ENCODE assay signal across 12 cellular contexts in genomic region chr3:184333700-184334099, GRCh38. TPM values are rescaled to one million over a fixed set of nuclear protein-coding genes. Genes with fewer than 3 reads are reported as not detected.
A peak's percentile ranks its signal among the peaks of the same experiment; 100 is the strongest.
DNase-seq lines count a peak whose midpoint lies in the region; ATAC-seq, FAIRE-seq and TF ChIP-seq lines count a peak whose summit lies in the region.
"Had no signal": no experiment of that assay in that cellular context is flagged by ENCODE, and none has a peak within 500 bp of the region (broad histone marks: within the 10 kb centered on the region; RNA-seq: fewer than 3 reads in every experiment).

No MANE protein-coding gene starts in this region.

- H3K9ac ChIP-seq in keratinocyte (ENCODE audit: control insufficient read depth, extremely low read depth, insufficient read depth, low read length): peak overlapping the region; percentile 64
- no peak overlapping the region for H3K9ac ChIP-seq in subcutaneous abdominal adipose tissue (ENCODE audit: low read length in 5 of 5)

- H3K27ac ChIP-seq in keratinocyte (ENCODE audit: control insufficient read depth, insufficient read depth, low read length) (peak overlapping the region; percentile 85), subcutaneous abdominal adipose tissue (ENCODE audit: low read depth, low read length) (peak overlapping the region; percentile 39)

- H3K4me2 ChIP-seq in keratinocyte (ENCODE audit: control insufficient read depth, extremely low read depth, insufficient read depth, low read depth, low read length): peak overlapping the region; percentile 15

- no peak for FAIRE-seq in keratinocyte (lab: Jason Lieb, UNC)

- no peak overlapping the region for H3K4me3 ChIP-seq in keratinocyte (ENCODE audit: control insufficient read depth in 2 of 3, extremely low read depth in 1 of 3, insufficient read depth in 2 of 3, low read depth in 1 of 3, low read length in 3 of 3)
- no peak overlapping the region for H3K4me3 ChIP-seq in subcutaneous abdominal adipose tissue (ENCODE audit: low read depth in 1 of 5, low read length in 5 of 5)
- H3K4me3 ChIP-seq: right atrium auricular region had no signal

- no peak for DNase-seq in activated T-cell treated with anti-CD3 and anti-CD28 coated beads, Interleukin-2, amount 50 U/mL, for 24 hours
- DNase-seq in activated T-cell treated with anti-CD3 and anti-CD28 coated beads for 4 hours (no peak), keratinocyte (ENCODE audit: low read depth, low spot score) (no peak), NCI-H128 (lab: John Stamatoyannopoulos, UW; ENCODE audit: unreplicated experiment) (no peak), ecto neural progenitor cell (ENCODE audit: low spot score) (no peak)
- DNase-seq in activated naive CD4-positive, alpha-beta T cell treated with anti-CD3 and anti-CD28 coated beads, Interleukin-2, amount 50 U/mL, for 72 hours (ENCODE audit: low spot score in 2 of 2): no peak
- no peak for DNase-seq in stimulated activated CD4-positive, alpha-beta T cell treated with anti-CD3 and anti-CD28 coated beads, Interleukin-1b, Interleukin-23, amount 100 ng/mL, for 48 hours
- DNase-seq: amniotic stem cell, left colon, NCI-H1436 treated with DMSO at 0.1 percent for 48 hours had no signal

- H3K4me1 Mint-ChIP-seq in activated T-cell treated with anti-CD3 and anti-CD28 coated beads, Interleukin-2, amount 50 U/mL, for 24 hours (ENCODE audit: low read depth): peaks cover 79% of the 10 kb centered on the region

- dilution Hi-C loops in keratinocyte (cut with MboI; ENCODE audit: extremely low pct_ligation_motif_present, low sequenced_read_pairs): no loop called here

- H3K4me3 Mint-ChIP-seq in activated T-cell treated with anti-CD3 and anti-CD28 coated beads, Interleukin-2, amount 50 U/mL, for 24 hours: no peak overlapping the region

- H3K27me3 ChIP-seq in keratinocyte (ENCODE audit: control insufficient read depth, extremely low read depth, insufficient read depth, low read length) (no peaks in the 10 kb centered on the region), subcutaneous abdominal adipose tissue (ENCODE audit: control insufficient read depth in 5 of 5, insufficient read depth in 4 of 5, low read length in 5 of 5) (no peaks in the 10 kb centered on the region)
- H3K27me3 ChIP-seq: right atrium auricular region had no signal

- H3K79me2 ChIP-seq in keratinocyte (ENCODE audit: control insufficient read depth, insufficient read depth, low read length): peaks cover 27% of the 10 kb centered on the region

- no peak overlapping the region for H2AFZ ChIP-seq in keratinocyte (ENCODE audit: control insufficient read depth, low read length)

- peaks cover 14% of the 10 kb centered on the region for H4K20me1 ChIP-seq in keratinocyte (ENCODE audit: control insufficient read depth, extremely low read depth, insufficient read depth, low read length)

- H3K27ac Mint-ChIP-seq in activated T-cell treated with anti-CD3 and anti-CD28 coated beads, Interleukin-2, amount 50 U/mL, for 24 hours: peak overlapping the region; percentile 94
- peak overlapping the region; percentile 85 to 95 for H3K27ac Mint-ChIP-seq in activated naive CD4-positive, alpha-beta T cell treated with anti-CD3 and anti-CD28 coated beads, Interleukin-2, amount 50 U/mL, for 72 hours

- H3K36me3 Mint-ChIP-seq in activated T-cell treated with anti-CD3 and anti-CD28 coated beads, Interleukin-2, amount 50 U/mL, for 24 hours (ENCODE audit: low read depth): peaks cover 73% of the 10 kb centered on the region
- peaks cover 11 to 17% of the 10 kb centered on the region in 2 donors for H3K36me3 Mint-ChIP-seq in activated naive CD4-positive, alpha-beta T cell treated with anti-CD3 and anti-CD28 coated beads, Interleukin-2, amount 50 U/mL, for 72 hours

- H3K36me3 ChIP-seq in keratinocyte (ENCODE audit: control insufficient read depth in 2 of 2, extremely low read depth in 1 of 2, insufficient read depth in 2 of 2, low read length in 2 of 2) (peaks cover 43 to 48% of the 10 kb centered on the region in 2 experiments), subcutaneous abdominal adipose tissue (ENCODE audit: control insufficient read depth in 5 of 5, insufficient read depth in 5 of 5, low read length in 5 of 5) (peaks cover 4 to 66% (median 62%) of the 10 kb centered on the region in 5 donors)

- peaks cover 3% of the 10 kb centered on the region for H3K9me1 ChIP-seq in keratinocyte (ENCODE audit: control insufficient read depth, extremely low read depth, insufficient read depth, low read length)

- H3K4me1 ChIP-seq in keratinocyte (ENCODE audit: control insufficient read depth, extremely low read depth, insufficient read depth, low read length): peaks cover 74% of the 10 kb centered on the region
- peaks cover 8 to 49% (median 32%) of the 10 kb centered on the region in 5 donors for H3K4me1 ChIP-seq in subcutaneous abdominal adipose tissue (ENCODE audit: control insufficient read depth in 5 of 5, insufficient read depth in 5 of 5, low read length in 5 of 5)

- no peak for ATAC-seq in activated naive CD4-positive, alpha-beta T cell treated with anti-CD3 and anti-CD28 coated beads, Interleukin-2, amount 50 U/mL, for 72 hours
- ATAC-seq: left colon had no signal

- no peaks in the 10 kb centered on the region for H3K27me3 Mint-ChIP-seq in activated T-cell treated with anti-CD3 and anti-CD28 coated beads, Interleukin-2, amount 50 U/mL, for 24 hours

- H3K9me3 ChIP-seq in keratinocyte (ENCODE audit: control insufficient read depth, low read depth, low read length): no peaks in the 10 kb centered on the region
- no peaks in the 10 kb centered on the region for H3K9me3 ChIP-seq in subcutaneous abdominal adipose tissue (ENCODE audit: control insufficient read depth in 5 of 5, low read length in 5 of 5)
- H3K9me3 ChIP-seq: right atrium auricular region had no signal

- no peak for TF ChIP-seq CTCF in keratinocyte (optimal IDR thresholded peaks at IDR 0.05 in 1 of 3, IDR thresholded peaks at IDR 0.05 in 1 of 3, conservative IDR thresholded peaks at IDR 0.05 in 1 of 3; ENCODE audit: extremely low read depth in 1 of 3, insufficient read depth in 2 of 3, low read length in 3 of 3)

- H3K9me3 Mint-ChIP-seq in activated T-cell treated with anti-CD3 and anti-CD28 coated beads, Interleukin-2, amount 50 U/mL, for 24 hours: no peaks in the 10 kb centered on the region
- H3K9me3 Mint-ChIP-seq in activated naive CD4-positive, alpha-beta T cell treated with anti-CD3 and anti-CD28 coated beads, Interleukin-2, amount 50 U/mL, for 72 hours: no peaks in the 10 kb centered on the region

RNA-seq across cellular contexts. Expression of gene FAM131A, which starts 3.7 kb away (rescaled TPM):
- total RNA-seq in activated naive CD4-positive, alpha-beta T cell treated with anti-CD3 and anti-CD28 coated beads, Interleukin-2, amount 50 U/mL, for 72 hours: 1 to 10 TPM; 4.1 to 6.8 TPM
- 10.8 to 17.4 TPM (median 12.1 TPM) in 3 replicates for polyA plus RNA-seq in keratinocyte
- polyA plus RNA-seq in keratinocyte (2011; ENCODE audit: low read depth): 8.9 TPM
- polyA plus RNA-seq in keratinocyte (2011; cell fraction: cytosol; rRNA removed): 5.6 and 17.2 TPM in 2 replicates
- 16.2 and 17.3 TPM in 2 replicates for polyA plus RNA-seq in keratinocyte (2011; cell fraction: nucleus; rRNA removed)
- 8.7 and 23.6 TPM in 2 replicates for polyA plus RNA-seq in keratinocyte (2012; ENCODE audit: low replicate concordance)
- 7.2 to 17.9 TPM (median 7.8 TPM) in 3 replicates for polyA minus RNA-seq in keratinocyte
- polyA minus RNA-seq in keratinocyte (2011; cell fraction: cytosol; rRNA and poly(A)+ RNA removed): 16.1 TPM
- polyA minus RNA-seq in keratinocyte (2011; cell fraction: nucleus; rRNA and poly(A)+ RNA removed): 8.5 and 9.5 TPM in 2 replicates

RNA-seq across cellular contexts. Expression of gene EIF4G1, which starts 19.3 kb away (rescaled TPM):
- total RNA-seq in activated naive CD4-positive, alpha-beta T cell treated with anti-CD3 and anti-CD28 coated beads, Interleukin-2, amount 50 U/mL, for 72 hours: 100 to 1,000 TPM; 256 to 376 TPM
- polyA plus RNA-seq in keratinocyte: 217 to 467 TPM (median 225 TPM) in 3 replicates
- polyA plus RNA-seq in keratinocyte (2011; ENCODE audit: low read depth): 314 TPM
- polyA plus RNA-seq in keratinocyte (2011; cell fraction: cytosol; rRNA removed): 204 and 208 TPM in 2 replicates
- polyA plus RNA-seq in keratinocyte (2011; cell fraction: nucleus; rRNA removed): 810 and 873 TPM in 2 replicates
- polyA plus RNA-seq in keratinocyte (2012; ENCODE audit: low replicate concordance): 202 and 422 TPM in 2 replicates
- polyA minus RNA-seq in keratinocyte: 332 to 1,056 TPM (median 349 TPM) in 3 replicates
- polyA minus RNA-seq in keratinocyte (2011; cell fraction: cytosol; rRNA and poly(A)+ RNA removed): 249 TPM
- polyA minus RNA-seq in keratinocyte (2011; cell fraction: nucleus; rRNA and poly(A)+ RNA removed): 371 and 479 TPM in 2 replicates

RNA-seq across cellular contexts. Expression of gene CLCN2, which starts 27.7 kb away (rescaled TPM):
- total RNA-seq in activated naive CD4-positive, alpha-beta T cell treated with anti-CD3 and anti-CD28 coated beads, Interleukin-2, amount 50 U/mL, for 72 hours: 10 to 100 TPM in 1 of 2 donors, 1 to 10 TPM in 1; 6.5 to 13.9 TPM
- 3.1 to 3.3 TPM (median 3.2 TPM) in 3 replicates for polyA plus RNA-seq in keratinocyte
- 2.0 TPM for polyA plus RNA-seq in keratinocyte (2011; ENCODE audit: low read depth)
- polyA plus RNA-seq in keratinocyte (2011; cell fraction: cytosol; rRNA removed): 1.2 and 1.7 TPM in 2 replicates
- polyA plus RNA-seq in keratinocyte (2011; cell fraction: nucleus; rRNA removed): 9.8 and 12.7 TPM in 2 replicates
- polyA plus RNA-seq in keratinocyte (2012; ENCODE audit: low replicate concordance): 1.7 and 2.6 TPM in 2 replicates
- polyA minus RNA-seq in keratinocyte: 4.9 to 11.4 TPM (median 5.6 TPM) in 3 replicates
- polyA minus RNA-seq in keratinocyte (2011; cell fraction: cytosol; rRNA and poly(A)+ RNA removed): 15.9 TPM
- polyA minus RNA-seq in keratinocyte (2011; cell fraction: nucleus; rRNA and poly(A)+ RNA removed): 4.9 and 10.5 TPM in 2 replicates

RNA-seq across cellular contexts. Expression of gene POLR2H, which starts 27.8 kb away (rescaled TPM):
- 100 to 1,000 TPM; 112 to 177 TPM for total RNA-seq in activated naive CD4-positive, alpha-beta T cell treated with anti-CD3 and anti-CD28 coated beads, Interleukin-2, amount 50 U/mL, for 72 hours
- polyA plus RNA-seq in keratinocyte: 132 to 202 TPM (median 135 TPM) in 3 replicates
- 34.8 TPM for polyA plus RNA-seq in keratinocyte (2011; ENCODE audit: low read depth)
- 122 and 127 TPM in 2 replicates for polyA plus RNA-seq in keratinocyte (2011; cell fraction: cytosol; rRNA removed)
- 263 and 367 TPM in 2 replicates for polyA plus RNA-seq in keratinocyte (2011; cell fraction: nucleus; rRNA removed)
- 80.1 and 82.0 TPM in 2 replicates for polyA plus RNA-seq in keratinocyte (2012; ENCODE audit: low replicate concordance)
- 33.1 to 71.8 TPM (median 37.7 TPM) in 3 replicates for polyA minus RNA-seq in keratinocyte
- 39.3 TPM for polyA minus RNA-seq in keratinocyte (2011; cell fraction: cytosol; rRNA and poly(A)+ RNA removed)
- polyA minus RNA-seq in keratinocyte (2011; cell fraction: nucleus; rRNA and poly(A)+ RNA removed): 34.3 and 40.5 TPM in 2 replicates

RNA-seq across cellular contexts. Expression of gene PSMD2, which starts 34.7 kb away (rescaled TPM):
- total RNA-seq in activated naive CD4-positive, alpha-beta T cell treated with anti-CD3 and anti-CD28 coated beads, Interleukin-2, amount 50 U/mL, for 72 hours: 100 to 1,000 TPM; 241 to 252 TPM
- 515 to 703 TPM (median 593 TPM) in 3 replicates for polyA plus RNA-seq in keratinocyte
- 154 TPM for polyA plus RNA-seq in keratinocyte (2011; ENCODE audit: low read depth)
- polyA plus RNA-seq in keratinocyte (2011; cell fraction: cytosol; rRNA removed): 434 and 454 TPM in 2 replicates
- polyA plus RNA-seq in keratinocyte (2011; cell fraction: nucleus; rRNA removed): 579 and 645 TPM in 2 replicates
- 234 and 667 TPM in 2 replicates for polyA plus RNA-seq in keratinocyte (2012; ENCODE audit: low replicate concordance)
- 941 to 972 TPM (median 950 TPM) in 3 replicates for polyA minus RNA-seq in keratinocyte
- 751 TPM for polyA minus RNA-seq in keratinocyte (2011; cell fraction: cytosol; rRNA and poly(A)+ RNA removed)
- 397 and 557 TPM in 2 replicates for polyA minus RNA-seq in keratinocyte (2011; cell fraction: nucleus; rRNA and poly(A)+ RNA removed)
